Comparison of ENCODE assay signal across 1 cellular context in genomic region chr17:39636927-39637736, GRCh38.
TF ChIP-seq lines count a peak whose summit lies in the region.

STARD3 (plus strand) TSS chr17:39637144; CDS start chr17:39653532, 16,388 bp downstream.

TF ChIP-seq in K562, 482 proteins besides CTCF, POLR2A, EP300 and RAD21 (continued from another document and continues in another):
- TF ChIP-seq XRCC3 (IDR thresholded peaks at IDR 0.05) (no peak), BCL6 (CRISPR knock-in tag; IDR thresholded peaks at IDR 0.05) (no peak), TRIM25 (IDR thresholded peaks at IDR 0.05; ENCODE audit: borderline replicate concordance) (no peak), CHD1 (IDR thresholded peaks at IDR 0.05; ENCODE audit: low read length) (no peak), PTRF (tag; IDR thresholded peaks at IDR 0.05) (no peak), SOX6 (IDR thresholded peaks at IDR 0.05) (0 out of 2 replicates have a peak, but pooled peaks have one; percentile 11), REST (CRISPR knock-in tag; IDR thresholded peaks at IDR 0.05; ENCODE audit: low read depth) (no peak), SETDB1 (IDR thresholded peaks at IDR 0.05; ENCODE audit: low read length) (no peak), MCM3 (IDR thresholded peaks at IDR 0.05) (no peak), SRF (CRISPR knock-in tag; IDR thresholded peaks at IDR 0.05) (no peak), ZNF280A (IDR thresholded peaks at IDR 0.05; ENCODE audit: low read depth, partially characterized antibody) (no peak), RB1 (IDR thresholded peaks at IDR 0.05; ENCODE audit: low read depth) (peak; percentile 94), MXI1 (IDR thresholded peaks at IDR 0.05; ENCODE audit: low read depth, low read length) (0 out of 2 replicates have a peak, but pooled peaks have one; percentile 27), RBFOX2 (IDR thresholded peaks at IDR 0.05; ENCODE audit: low read depth, low read length) (peak; percentile 89), SIX5 (IDR thresholded peaks at IDR 0.05; ENCODE audit: borderline replicate concordance in 1 of 2, insufficient read depth in 1 of 2, low read depth in 1 of 2, low read length in 2 of 2) (peak in 1 of 2 experiments; percentile 39; a peak in 1 of 4 replicates), ARID4B (CRISPR knock-in tag; IDR thresholded peaks at IDR 0.05) (peak; percentile 61; the same call in 1 of the 2 replicates), CEBPZ (IDR thresholded peaks at IDR 0.05; ENCODE audit: borderline replicate concordance, low read depth, low read length) (no peak), ZKSCAN1 (IDR thresholded peaks at IDR 0.05; ENCODE audit: low read depth, low read length) (no peak), POLR3G (IDR thresholded peaks at IDR 0.05; ENCODE audit: extremely low read depth, insufficient read length, insufficient replicate concordance) (no peak), MEIS2 (IDR thresholded peaks at IDR 0.05; ENCODE audit: partially characterized antibody) (no peak), NKRF (IDR thresholded peaks at IDR 0.05; ENCODE audit: borderline replicate concordance) (peak; percentile 26; the same call in 1 of the 2 replicates), TAF15 (IDR thresholded peaks at IDR 0.05; ENCODE audit: low read depth, low read length) (no peak), ZNF174 (CRISPR knock-in tag; IDR thresholded peaks at IDR 0.05) (no peak), ZNF121 (CRISPR knock-in tag; conservative IDR thresholded peaks at IDR 0.05) (no peak), ZNF830 (CRISPR knock-in tag; IDR thresholded peaks at IDR 0.05) (no peak), CGGBP1 (CRISPR knock-in tag; IDR thresholded peaks at IDR 0.05) (no peak), GATAD2B (IDR thresholded peaks at IDR 0.05; ENCODE audit: borderline replicate concordance) (no peak), PYGO2 (tag; IDR thresholded peaks at IDR 0.05) (no peak), CBFB (CRISPR knock-in tag; IDR thresholded peaks at IDR 0.05) (peak; percentile 16; the same call in 1 of the 2 replicates), CBX5 (IDR thresholded peaks at IDR 0.05; ENCODE audit: borderline replicate concordance, low read depth) (peak; percentile 27; the same call in 1 of the 2 replicates), E4F1 (CRISPR knock-in tag; IDR thresholded peaks at IDR 0.05; ENCODE audit: borderline replicate concordance) (no peak), RUNX1 (IDR thresholded peaks at IDR 0.05; ENCODE audit: low read depth) (no peak), IRF1 (CRISPR knock-in tag; IDR thresholded peaks at IDR 0.05; ENCODE audit: borderline replicate concordance) (no peak), RAD51 (IDR thresholded peaks at IDR 0.05; ENCODE audit: borderline replicate concordance, low read depth) (no peak), ESRRA (IDR thresholded peaks at IDR 0.05; ENCODE audit: borderline replicate concordance, low read depth) (peak; percentile 44; the same call in 1 of the 2 replicates), KDM1A (IDR thresholded peaks at IDR 0.05) (no peak), ZNF551 (CRISPR knock-in tag; IDR thresholded peaks at IDR 0.05) (no peak), E2F6 (IDR thresholded peaks at IDR 0.05; ENCODE audit: borderline replicate concordance in 1 of 2, extremely low read depth in 1 of 2, insufficient read depth in 1 of 2, insufficient read length in 1 of 2, low read depth in 1 of 2, low read length in 1 of 2, poor library complexity in 1 of 2, severe bottlenecking in 1 of 2) (peak; percentile 74 to 95)
